In genomic region chr5:13488254-13488931, GRCh38 we compare ENCODE assay signal across 18 cellular contexts.
A peak's percentile ranks its signal among the peaks of the same experiment; 100 is the strongest.
DNase-seq lines count a peak whose midpoint lies in the region; ATAC-seq and TF ChIP-seq lines count a peak whose summit lies in the region.
"Had no signal": no experiment of that assay in that cellular context is flagged by ENCODE, and none has a peak within 500 bp of the region (broad histone marks: within the 10 kb centered on the region; RNA-seq: fewer than 3 reads in every experiment).

No MANE protein-coding gene starts in this region.

- no peak overlapping the region for H3K4me3 ChIP-seq in CD8-positive, alpha-beta memory T cell (ENCODE audit: low read length)

- ATAC-seq in activated T-helper 17 cell treated with anti-CD3 and anti-CD28 coated beads, Interleukin-2, amount 50 U/mL, for 72 hours (replicated peaks) = no peak
- no peak for ATAC-seq in natural killer cell
- ATAC-seq in HG03439 (IDR thresholded peaks at IDR 0.05; ENCODE audit: unreplicated experiment) = no peak

- H3K4me1 ChIP-seq in CD8-positive, alpha-beta memory T cell (ENCODE audit: insufficient read depth, low read length) = no peaks in the 10 kb centered on the region

- H3K36me3 ChIP-seq in CD8-positive, alpha-beta memory T cell (ENCODE audit: insufficient read depth, low read length) = no peaks in the 10 kb centered on the region

- H3K27ac ChIP-seq in CD8-positive, alpha-beta memory T cell (ENCODE audit: low read depth, low read length) = no peak overlapping the region
- no peak overlapping the region for H3K27ac ChIP-seq in substantia nigra (ENCODE audit: low read depth, low read length, poor library complexity, severe bottlenecking)

- peak overlapping the region in 5 of 7 donors; percentile 1 to 73 (median 13) for H3K4me3 Mint-ChIP-seq in CD8-positive, alpha-beta memory T cell
- peak overlapping the region; percentile 18; the same call in 1 of the 2 replicates for H3K4me3 Mint-ChIP-seq in HFFc6
- H3K4me3 Mint-ChIP-seq in activated T-helper 17 cell treated with anti-CD3 and anti-CD28 coated beads, Interleukin-2, amount 50 U/mL, for 72 hours = peak overlapping the region; percentile 14
- peak overlapping the region; percentile 45 for H3K4me3 Mint-ChIP-seq in natural killer cell

- POLR2A ChIA-PET in CD8-positive, alpha-beta memory T cell (lab: Charles Lee) = no interaction called here

- peaks cover 0 to 5% (median 0%) of the 10 kb centered on the region in 3 donors for H3K4me1 Mint-ChIP-seq in CD8-positive, alpha-beta memory T cell
- H3K4me1 Mint-ChIP-seq in HFFc6 (ENCODE audit: low read depth) (no peaks in the 10 kb centered on the region), natural killer cell (peaks cover 5 to 6% of the 10 kb centered on the region in 2 donors)
- peaks cover 6% of the 10 kb centered on the region for H3K4me1 Mint-ChIP-seq in activated T-helper 17 cell treated with anti-CD3 and anti-CD28 coated beads, Interleukin-2, amount 50 U/mL, for 72 hours

- H3K9me3 Mint-ChIP-seq in CD8-positive, alpha-beta memory T cell = peaks cover 0 to 17% (median 3%) of the 10 kb centered on the region in 5 donors
- H3K9me3 Mint-ChIP-seq in HFFc6 (peaks cover 5% of the 10 kb centered on the region; the same call in 1 of the 2 replicates), natural killer cell (peaks cover 0 to 2% of the 10 kb centered on the region in 2 donors)
- peaks cover 3% of the 10 kb centered on the region for H3K9me3 Mint-ChIP-seq in activated T-helper 17 cell treated with anti-CD3 and anti-CD28 coated beads, Interleukin-2, amount 50 U/mL, for 72 hours

- TF ChIP-seq CTCF in HFFc6 (IDR thresholded peaks at IDR 0.05) (no peak), natural killer cell (IDR thresholded peaks at IDR 0.05) (no peak)

- CTCF ChIA-PET in CD8-positive, alpha-beta memory T cell (lab: Charles Lee) = interaction anchor here (1.1 kb wide), 1 partner anchor 9 kb away, joined by 3 read pairs; no protein-coding TSS in a partner anchor

- intact Hi-C loops in natural killer cell (cut with micrococcal nuclease) = no loop called here

- no peaks in the 10 kb centered on the region for H3K9me3 ChIP-seq in CD8-positive, alpha-beta memory T cell (ENCODE audit: low read length)

- no peaks in the 10 kb centered on the region for H3K36me3 Mint-ChIP-seq in CD8-positive, alpha-beta memory T cell
- H3K36me3 Mint-ChIP-seq in HFFc6 (ENCODE audit: low read depth) (no peaks in the 10 kb centered on the region), natural killer cell (no peaks in the 10 kb centered on the region)
- no peaks in the 10 kb centered on the region for H3K36me3 Mint-ChIP-seq in activated T-helper 17 cell treated with anti-CD3 and anti-CD28 coated beads, Interleukin-2, amount 50 U/mL, for 72 hours (ENCODE audit: low read depth)

- H3K27ac Mint-ChIP-seq in CD8-positive, alpha-beta memory T cell = peak overlapping the region in 1 of 8 donors; percentile 38
- H3K27ac Mint-ChIP-seq in HFFc6 (no peak overlapping the region), natural killer cell (no peak overlapping the region)
- no peak overlapping the region for H3K27ac Mint-ChIP-seq in activated T-helper 17 cell treated with anti-CD3 and anti-CD28 coated beads, Interleukin-2, amount 50 U/mL, for 72 hours

- H3K27me3 ChIP-seq in CD8-positive, alpha-beta memory T cell (ENCODE audit: insufficient read depth, low read length, poor library complexity, severe bottlenecking) = no peaks in the 10 kb centered on the region

- H3K27me3 Mint-ChIP-seq in CD8-positive, alpha-beta memory T cell = no peaks in the 10 kb centered on the region
- H3K27me3 Mint-ChIP-seq in HFFc6 (ENCODE audit: insufficient read depth) (peaks cover 2% of the 10 kb centered on the region; the same call in 1 of the 2 replicates), natural killer cell (ENCODE audit: low read depth in 2 of 2) (no peaks in the 10 kb centered on the region)
- no peaks in the 10 kb centered on the region for H3K27me3 Mint-ChIP-seq in activated T-helper 17 cell treated with anti-CD3 and anti-CD28 coated beads, Interleukin-2, amount 50 U/mL, for 72 hours

- no peak for DNase-seq in CD8-positive, alpha-beta memory T cell
- DNase-seq in HFFc6 (no peak), natural killer cell (no peak), substantia nigra (lab: John Stamatoyannopoulos, UW) (no peak), SW 1271 (lab: John Stamatoyannopoulos, UW) (no peak)
- DNase-seq: ACHN; C1 segment of cervical spinal cord; IMR-90; NCI-H1092; NCI-H1436 treated with DMSO at 0.1 percent for 48 hours; NCI-H2081; NCI-H2171 treated with DMSO at 0.1 percent for 48 hours; NCI-H446; NCI-H526 treated with DMSO at 0.1 percent for 48 hours; NK-92 treated with Interleukin-12 subunit alpha and Interleukin-12 subunit beta, amount 100 ng/mL, for 24 hours; Right ventricle myocardium superior had no signal
